Comparison of ENCODE assay signal across 1 cellular context in genomic region chr12:119667577-119668314, GRCh38.
TF ChIP-seq lines count a peak whose summit lies in the region.

Gene PRKAB1, plus strand, starts transcription at chr12:119668133. Its CDS starts 112 bp downstream, at chr12:119668245.

TF ChIP-seq in K562, 482 proteins besides CTCF, POLR2A, EP300 and RAD21 (continued from another document and continues in another):
- peak; percentile 29; the same call in 1 of the 2 replicates for TF ChIP-seq E2F5 (CRISPR knock-in tag; IDR thresholded peaks at IDR 0.05)
- peak; percentile 69; the same call in 1 of the 2 replicates for TF ChIP-seq ZNF12 (CRISPR knock-in tag; IDR thresholded peaks at IDR 0.05)
- TF ChIP-seq ELF4 (CRISPR knock-in tag; IDR thresholded peaks at IDR 0.05): peak; percentile 71; the same call in 1 of the 2 replicates
- peak; percentile 37; the same call in 1 of the 2 replicates for TF ChIP-seq JUN (IDR thresholded peaks at IDR 0.05; ENCODE audit: borderline replicate concordance, low read depth, low read length)
- no peak for TF ChIP-seq JUN (CRISPR knock-in tag; IDR thresholded peaks at IDR 0.05; ENCODE audit: borderline replicate concordance)
- TF ChIP-seq TEAD2 (tag; IDR thresholded peaks at IDR 0.05): no peak
- 0 out of 2 replicates have a peak, but pooled peaks have one; percentile 27 for TF ChIP-seq FOSL1 (tag; conservative IDR thresholded peaks at IDR 0.05)
- TF ChIP-seq SUPT5H (IDR thresholded peaks at IDR 0.05): peak; percentile 89
- TF ChIP-seq NR2C2 (CRISPR knock-in tag; IDR thresholded peaks at IDR 0.05): peak; percentile 58; the same call in 1 of the 2 replicates
- peak; percentile 92 for TF ChIP-seq NR2C2 (tag; IDR thresholded peaks at IDR 0.05)
- peak; percentile 84 for TF ChIP-seq ZFX (CRISPR knock-in tag; IDR thresholded peaks at IDR 0.05)
- peak; percentile 91 for TF ChIP-seq E2F8 (IDR thresholded peaks at IDR 0.05; ENCODE audit: low read depth, partially characterized antibody)
- TF ChIP-seq ETV1 (tag; conservative IDR thresholded peaks at IDR 0.05; ENCODE audit: low read depth): peak; percentile 89
- TF ChIP-seq SIRT6 (IDR thresholded peaks at IDR 0.05; ENCODE audit: low read depth, low read length): no peak
- no peak for TF ChIP-seq FOXA1 (IDR thresholded peaks at IDR 0.05; ENCODE audit: borderline replicate concordance)
- TF ChIP-seq MYNN (IDR thresholded peaks at IDR 0.05): no peak
- no peak for TF ChIP-seq MYNN (CRISPR knock-in tag; IDR thresholded peaks at IDR 0.05)
- no peak for TF ChIP-seq PYGO2 (tag; IDR thresholded peaks at IDR 0.05)
- peak in 1 of 2 experiments; percentile 74; a peak in 2 of 4 replicates for TF ChIP-seq UBTF (IDR thresholded peaks at IDR 0.05; ENCODE audit: borderline replicate concordance in 1 of 2, low read depth in 2 of 2, low read length in 2 of 2)
- no peak; the same call in none of the 2 replicates for TF ChIP-seq MXI1 (IDR thresholded peaks at IDR 0.05; ENCODE audit: low read depth, low read length)
- peak; percentile 85 for TF ChIP-seq MYC (IDR thresholded peaks at IDR 0.05; ENCODE audit: low read depth, low read length)
- TF ChIP-seq MYC (CRISPR knock-in tag; IDR thresholded peaks at IDR 0.05; ENCODE audit: borderline replicate concordance, low read depth): peak; percentile 88
- TF ChIP-seq MEF2A (IDR thresholded peaks at IDR 0.05; ENCODE audit: control insufficient read depth, low read depth, low read length): no peak
- TF ChIP-seq KDM5B (IDR thresholded peaks at IDR 0.05; ENCODE audit: insufficient replicate concordance, low read depth, low read length): peak; percentile 24
- no peak for TF ChIP-seq ARNT (IDR thresholded peaks at IDR 0.05)
- 0 out of 2 replicates have a peak, but pooled peaks have one; percentile 48 for TF ChIP-seq ZFPM2 (CRISPR knock-in tag; IDR thresholded peaks at IDR 0.05)
- TF ChIP-seq FOXJ2 (tag; IDR thresholded peaks at IDR 0.05): 0 out of 2 replicates have a peak, but pooled peaks have one; percentile 37
- TF ChIP-seq POU5F1 (IDR thresholded peaks at IDR 0.05; ENCODE audit: borderline replicate concordance, low read depth, low read length, partially characterized antibody): no peak
- peak; percentile 59; the same call in 1 of the 2 replicates for TF ChIP-seq ZNF274 (IDR thresholded peaks at IDR 0.05; ENCODE audit: borderline replicate concordance, low read depth, low read length)
- TF ChIP-seq ZNF133 (CRISPR knock-in tag; IDR thresholded peaks at IDR 0.05): no peak
- TF ChIP-seq DEAF1 (CRISPR knock-in tag; IDR thresholded peaks at IDR 0.05): 0 out of 2 replicates have a peak, but pooled peaks have one; percentile 7
- TF ChIP-seq ZNF830 (CRISPR knock-in tag; IDR thresholded peaks at IDR 0.05): peak; percentile 81; the same call in 1 of the 2 replicates
- TF ChIP-seq NEUROD1 (IDR thresholded peaks at IDR 0.05; ENCODE audit: borderline replicate concordance, low read depth, low read length, partially characterized antibody): peak; percentile 63
- TF ChIP-seq RUNX1 (IDR thresholded peaks at IDR 0.05; ENCODE audit: low read depth): no peak
- peak; percentile 80 for TF ChIP-seq FIP1L1 (IDR thresholded peaks at IDR 0.05; ENCODE audit: low read depth, low read length, poor library complexity, severe bottlenecking)
- peak; percentile 58; the same call in 1 of the 2 replicates for TF ChIP-seq ETS1 (conservative IDR thresholded peaks at IDR 0.05; ENCODE audit: control insufficient read depth, low read depth, low read length)
- no peak for TF ChIP-seq MEF2D (tag; conservative IDR thresholded peaks at IDR 0.05; ENCODE audit: low read depth)
- peak; percentile 87; the same call in 1 of the 2 replicates for TF ChIP-seq XRCC5 (IDR thresholded peaks at IDR 0.05; ENCODE audit: low read depth, low read length)
- TF ChIP-seq L3MBTL2 (IDR thresholded peaks at IDR 0.05): peak; percentile 90
- TF ChIP-seq LCOR (CRISPR knock-in tag; IDR thresholded peaks at IDR 0.05): peak; percentile 77; the same call in 1 of the 2 replicates
- TF ChIP-seq NCOA2 (IDR thresholded peaks at IDR 0.05; ENCODE audit: partially characterized antibody in 2 of 2): no peak
- no peak for TF ChIP-seq ZNF232 (CRISPR knock-in tag; IDR thresholded peaks at IDR 0.05)
- TF ChIP-seq ZBTB7A (IDR thresholded peaks at IDR 0.05; ENCODE audit: borderline replicate concordance, control insufficient read depth, low read depth, low read length): peak; percentile 75; the same call in 1 of the 2 replicates
- no peak for TF ChIP-seq ZNF165 (CRISPR knock-in tag; IDR thresholded peaks at IDR 0.05; ENCODE audit: borderline replicate concordance)
- TF ChIP-seq MAFK (IDR thresholded peaks at IDR 0.05; ENCODE audit: low read length): peak; percentile 45; the same call in 1 of the 2 replicates
- TF ChIP-seq CC2D1A (IDR thresholded peaks at IDR 0.05): no peak
- 0 out of 4 replicates have a peak, but pooled peaks of 1 of the 2 experiments have one; percentile 44 for TF ChIP-seq SRF (CRISPR knock-in tag; IDR thresholded peaks at IDR 0.05)
- peak; percentile 76 for TF ChIP-seq TCF3 (CRISPR knock-in tag; IDR thresholded peaks at IDR 0.05)
- TF ChIP-seq BRD4 (IDR thresholded peaks at IDR 0.05): peak; percentile 79; the same call in 1 of the 2 replicates
- peak; percentile 85 for TF ChIP-seq CREB3L1 (IDR thresholded peaks at IDR 0.05; ENCODE audit: borderline replicate concordance, low read depth)
- TF ChIP-seq MTA3 (IDR thresholded peaks at IDR 0.05; ENCODE audit: borderline replicate concordance): peak; percentile 68; the same call in 1 of the 2 replicates
- TF ChIP-seq NFE2 (IDR thresholded peaks at IDR 0.05; ENCODE audit: low read depth): peak; percentile 21; the same call in 1 of the 2 replicates
- TF ChIP-seq E2F3 (CRISPR knock-in tag; IDR thresholded peaks at IDR 0.05): 0 out of 2 replicates have a peak, but pooled peaks have one; percentile 55
- TF ChIP-seq MNT (conservative IDR thresholded peaks at IDR 0.05): peak; percentile 68 to 91
- no peak for TF ChIP-seq DACH1 (IDR thresholded peaks at IDR 0.05; ENCODE audit: partially characterized antibody)
- TF ChIP-seq TAF9B (IDR thresholded peaks at IDR 0.05; ENCODE audit: partially characterized antibody): peak; percentile 58
- peak; percentile 79 for TF ChIP-seq RB1 (IDR thresholded peaks at IDR 0.05; ENCODE audit: low read depth)
- no peak for TF ChIP-seq U2AF1 (optimal IDR thresholded peaks at IDR 0.05; ENCODE audit: low read depth, low read length)
- 0 out of 2 replicates have a peak, but pooled peaks have one; percentile 25 for TF ChIP-seq NFIC (IDR thresholded peaks at IDR 0.05)
- TF ChIP-seq TCFL5 (CRISPR knock-in tag; conservative IDR thresholded peaks at IDR 0.05): no peak
- peak; percentile 36; the same call in 1 of the 2 replicates for TF ChIP-seq BMI1 (IDR thresholded peaks at IDR 0.05; ENCODE audit: low read length)
- TF ChIP-seq BCOR (IDR thresholded peaks at IDR 0.05): 0 out of 2 replicates have a peak, but pooled peaks have one; percentile 18
- peak; percentile 27; the same call in 1 of the 2 replicates for TF ChIP-seq CHCHD3 (CRISPR knock-in tag; IDR thresholded peaks at IDR 0.05)
